Comparison of ENCODE assay signal across 8 cellular contexts in the genomic region with DNA sequence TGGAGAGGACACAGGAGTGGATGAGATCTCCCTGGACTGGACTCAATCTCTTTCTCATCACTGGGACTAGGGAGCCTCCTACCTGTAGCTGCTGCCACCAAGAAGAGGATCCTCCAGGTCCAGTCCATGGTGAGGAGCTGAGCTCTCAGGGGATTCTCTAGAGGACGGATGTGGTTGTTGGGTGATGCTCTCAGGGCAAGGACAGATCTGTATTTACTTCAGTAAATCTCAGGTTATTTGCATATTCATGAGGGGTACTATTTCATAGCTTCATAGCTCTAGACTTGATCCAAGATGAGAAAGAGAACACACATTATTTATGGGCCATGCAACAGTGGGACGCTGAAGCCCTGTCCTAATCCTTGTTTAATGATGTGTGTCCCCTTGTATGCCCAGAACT.
DNase-seq lines count a peak whose midpoint lies in the region; ATAC-seq and TF ChIP-seq lines count a peak whose summit lies in the region.
"Not testable (repeated sequence)": the region's sequence is repeated elsewhere in the genome, so short reads cannot be mapped to it uniquely, and the experiment has no call there.

No MANE protein-coding gene starts in this region.

- not testable (repeated sequence) for H3K4me1 ChIP-seq in CD8-positive, alpha-beta T cell (ENCODE audit: insufficient read depth, low read length); lower lobe of right lung

- H3K4me3 Mint-ChIP-seq in CD8-positive, alpha-beta T cell; activated B cell treated with CpG ODN at 0.5 μM for 24 hours: not testable (repeated sequence)

- H3K4me3 ChIP-seq in CD8-positive, alpha-beta T cell (ENCODE audit: low read depth, low read length); lower lobe of right lung: not testable (repeated sequence)

- H3K4me1 Mint-ChIP-seq in CD8-positive, alpha-beta T cell (ENCODE audit: low read depth); activated B cell treated with CpG ODN at 0.5 μM for 24 hours: not testable (repeated sequence)

- POLR2A ChIA-PET in CD8-positive, alpha-beta T cell (lab: Charles Lee); activated B cell treated with CpG ODN at 0.5 μM for 24 hours (lab: Charles Lee): not testable (repeated sequence)

- not testable (repeated sequence) for H3K27me3 ChIP-seq in CD8-positive, alpha-beta T cell (ENCODE audit: insufficient read depth, low read length); lower lobe of right lung (ENCODE audit: low read depth)

- H3K27me3 Mint-ChIP-seq in CD8-positive, alpha-beta T cell (ENCODE audit: low read depth); activated B cell treated with CpG ODN at 0.5 μM for 24 hours: not testable (repeated sequence)

- peak; percentile 55 for ATAC-seq in CD8-positive, alpha-beta T cell
- peak; percentile 72 for ATAC-seq in GM18873 (IDR thresholded peaks at IDR 0.05; ENCODE audit: low FRiP score, unreplicated experiment)
- peak; percentile 74 for ATAC-seq in GM19467 (IDR thresholded peaks at IDR 0.05; ENCODE audit: unreplicated experiment)
- peak; percentile 71 for ATAC-seq in GM21825 (IDR thresholded peaks at IDR 0.05; ENCODE audit: unreplicated experiment)
- peak; percentile 71 for ATAC-seq in HG02973 (IDR thresholded peaks at IDR 0.05; ENCODE audit: unreplicated experiment)
- peak; percentile 69 for ATAC-seq in HG03342 (IDR thresholded peaks at IDR 0.05; ENCODE audit: unreplicated experiment)
- peak; percentile 75 for ATAC-seq in activated B cell treated with CpG ODN at 0.5 μM for 24 hours (ENCODE audit: low read depth)
- peak; percentile 41 to 68 for ATAC-seq in lower lobe of right lung

- CTCF ChIA-PET in CD8-positive, alpha-beta T cell (lab: Charles Lee); activated B cell treated with CpG ODN at 0.5 μM for 24 hours (lab: Charles Lee): not testable (repeated sequence)

- not testable (repeated sequence) for H3K27ac ChIP-seq in CD8-positive, alpha-beta T cell (ENCODE audit: low read depth, low read length); lower lobe of right lung

- H3K36me3 ChIP-seq in CD8-positive, alpha-beta T cell (ENCODE audit: insufficient read depth, low read length); lower lobe of right lung: not testable (repeated sequence)

- intact Hi-C loops in CD8-positive, alpha-beta T cell (cut with DNase I, micrococcal nuclease); activated B cell treated with CpG ODN at 0.5 μM for 24 hours (cut with micrococcal nuclease); lower lobe of right lung (cut with DNase I): not testable (repeated sequence)

- not testable (repeated sequence) for TF ChIP-seq CTCF in CD8-positive, alpha-beta T cell (IDR thresholded peaks at IDR 0.05); activated B cell treated with CpG ODN at 0.5 μM for 24 hours (IDR thresholded peaks at IDR 0.05); lower lobe of right lung (IDR thresholded peaks at IDR 0.05)

- not testable (repeated sequence) for H3K27ac Mint-ChIP-seq in CD8-positive, alpha-beta T cell; activated B cell treated with CpG ODN at 0.5 μM for 24 hours

- not testable (repeated sequence) for H3K36me3 Mint-ChIP-seq in CD8-positive, alpha-beta T cell; activated B cell treated with CpG ODN at 0.5 μM for 24 hours (ENCODE audit: low read depth)

- not testable (repeated sequence) for DNase-seq in CD8-positive, alpha-beta T cell; activated B cell treated with CpG ODN at 0.5 μM for 24 hours; lower lobe of right lung

- not testable (repeated sequence) for H3K9me3 ChIP-seq in CD8-positive, alpha-beta T cell (ENCODE audit: low read length); lower lobe of right lung

- H3K9me3 Mint-ChIP-seq in CD8-positive, alpha-beta T cell; activated B cell treated with CpG ODN at 0.5 μM for 24 hours: not testable (repeated sequence)
